In the genomic region with DNA sequence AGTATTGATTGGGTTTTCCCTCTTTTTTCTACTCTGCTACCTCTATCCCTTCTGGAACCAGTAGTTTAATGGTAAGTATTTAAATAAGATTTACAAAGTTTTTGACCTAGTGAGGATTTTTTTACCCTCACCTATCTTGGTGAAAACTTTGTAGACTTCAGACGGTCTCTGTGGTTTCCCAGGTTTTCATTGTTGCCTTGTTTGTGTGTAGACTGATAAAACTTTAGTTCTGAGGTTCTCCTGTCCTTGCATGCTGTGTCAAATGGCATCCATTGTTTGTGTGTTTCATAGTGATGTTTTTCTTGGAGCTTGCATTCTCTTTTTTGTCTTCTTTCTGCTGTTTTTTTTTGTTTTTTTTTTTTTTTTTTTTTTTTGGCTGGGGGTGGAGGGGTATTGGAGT, we compare ENCODE assay signal across 26 cellular contexts. TPM values are rescaled to one million over a fixed set of nuclear protein-coding genes. Genes with fewer than 3 reads are reported as not detected.
A peak's percentile ranks its signal among the peaks of the same experiment; 100 is the strongest.
DNase-seq lines count a peak whose midpoint lies in the region; ATAC-seq lines count a peak whose summit lies in the region.
"Had no signal": no experiment of that assay in that cellular context is flagged by ENCODE, and none has a peak within 500 bp of the region (broad histone marks: within the 10 kb centered on the region; RNA-seq: fewer than 3 reads in every experiment).

No MANE protein-coding gene starts in this region.

- H3K27me3 ChIP-seq in Karpas-422 (ENCODE audit: low read length) = no peaks in the 10 kb centered on the region
- H3K27me3 ChIP-seq: right atrium auricular region, stomach, tibial artery had no signal

- H3K9me2 ChIP-seq in Karpas-422 (replicated peaks; ENCODE audit: insufficient read depth, low read length) = no peaks in the 10 kb centered on the region

- peaks cover 3% of the 10 kb centered on the region for H3K9me3 Mint-ChIP-seq in stimulated activated naive CD8-positive, alpha-beta T cell treated with anti-CD3 and anti-CD28 coated beads, Interleukin-15, Interleukin-2, amounts not matched to agents 100 ng/mL and 50 ng/mL, for 24 hours
- H3K9me3 Mint-ChIP-seq in effector memory CD8-positive, alpha-beta T cell = no peaks in the 10 kb centered on the region
- H3K9me3 Mint-ChIP-seq: activated CD8-positive, alpha-beta T cell treated with anti-CD3 and anti-CD28 coated beads for 36 hours; memory B cell had no signal

- H3K4me1 Mint-ChIP-seq in stimulated activated naive CD8-positive, alpha-beta T cell treated with anti-CD3 and anti-CD28 coated beads, Interleukin-15, Interleukin-2, amounts not matched to agents 100 ng/mL and 50 ng/mL, for 24 hours (ENCODE audit: low read depth) = peaks cover 81% of the 10 kb centered on the region
- H3K4me1 Mint-ChIP-seq in effector memory CD8-positive, alpha-beta T cell (ENCODE audit: low read depth in 2 of 2) = peaks cover 26 to 66% of the 10 kb centered on the region in 2 donors

- peaks cover 100% of the 10 kb centered on the region for H3K79me2 ChIP-seq in Karpas-422 (ENCODE audit: low read length)

- H3K9ac ChIP-seq in Karpas-422 (ENCODE audit: low read length) = no peak overlapping the region

- no peak for ATAC-seq in stimulated activated naive CD8-positive, alpha-beta T cell treated with anti-CD3 and anti-CD28 coated beads, Interleukin-15, Interleukin-2, amounts not matched to agents 100 U/mL and 50 U/mL, for 24 hours
- peak; percentile 61 for ATAC-seq in effector memory CD8-positive, alpha-beta T cell (replicated peaks)
- ATAC-seq: activated CD8-positive, alpha-beta T cell treated with anti-CD3 and anti-CD28 coated beads for 36 hours; left lobe of liver; Panc1 had no signal

- peak overlapping the region; percentile 23 for H3K4me3 Mint-ChIP-seq in stimulated activated naive CD8-positive, alpha-beta T cell treated with anti-CD3 and anti-CD28 coated beads, Interleukin-15, Interleukin-2, amounts not matched to agents 100 ng/mL and 50 ng/mL, for 24 hours
- H3K4me3 Mint-ChIP-seq in effector memory CD8-positive, alpha-beta T cell = peak overlapping the region; percentile 29 to 67
- H3K4me3 Mint-ChIP-seq: activated CD8-positive, alpha-beta T cell treated with anti-CD3 and anti-CD28 coated beads for 36 hours; memory B cell had no signal

- peaks cover 4% of the 10 kb centered on the region for H3K36me3 Mint-ChIP-seq in stimulated activated naive CD8-positive, alpha-beta T cell treated with anti-CD3 and anti-CD28 coated beads, Interleukin-15, Interleukin-2, amounts not matched to agents 100 ng/mL and 50 ng/mL, for 24 hours (ENCODE audit: low read depth)
- peaks cover 2% of the 10 kb centered on the region for H3K36me3 Mint-ChIP-seq in effector memory CD8-positive, alpha-beta T cell (ENCODE audit: insufficient read depth)

- no peaks in the 10 kb centered on the region for H3K9me3 ChIP-seq in Karpas-422 (ENCODE audit: low read length)
- H3K9me3 ChIP-seq: right atrium auricular region, stomach, tibial artery had no signal

- H3K27me3 Mint-ChIP-seq in stimulated activated naive CD8-positive, alpha-beta T cell treated with anti-CD3 and anti-CD28 coated beads, Interleukin-15, Interleukin-2, amounts not matched to agents 100 ng/mL and 50 ng/mL, for 24 hours = no peaks in the 10 kb centered on the region
- no peaks in the 10 kb centered on the region for H3K27me3 Mint-ChIP-seq in effector memory CD8-positive, alpha-beta T cell
- H3K27me3 Mint-ChIP-seq: activated CD8-positive, alpha-beta T cell treated with anti-CD3 and anti-CD28 coated beads for 36 hours; memory B cell had no signal

- peak overlapping the region; percentile 57; the same call in 1 of the 2 replicates for H3K27ac ChIP-seq in Karpas-422 (ENCODE audit: low read length)
- H3K27ac ChIP-seq: right atrium auricular region, stomach, tibial artery had no signal

- H2AFZ ChIP-seq in Karpas-422 (ENCODE audit: low read length) = no peak overlapping the region

- no peak overlapping the region for H3K4me3 ChIP-seq in Karpas-422 (ENCODE audit: low read length)
- H3K4me3 ChIP-seq: right atrium auricular region, stomach, tibial artery had no signal

- DNase-seq in stimulated activated naive CD8-positive, alpha-beta T cell treated with anti-CD3 and anti-CD28 coated beads, Interleukin-15, Interleukin-2, amounts not matched to agents 100 U/mL and 50 U/mL, for 24 hours = no peak
- DNase-seq in Karpas-422 = no peak
- DNase-seq in effector memory CD8-positive, alpha-beta T cell = no peak
- DNase-seq in HCEC 1CT = no peak
- DNase-seq in NCI-H345 (lab: John Stamatoyannopoulos, UW) = no peak
- DNase-seq in medulla oblongata (ENCODE audit: extremely low spot score) = no peak
- DNase-seq: activated CD8-positive, alpha-beta memory T cell treated with anti-CD3 and anti-CD28 coated beads, Interleukin-2, amount 50 U/mL, for 48 hours; activated CD8-positive, alpha-beta T cell treated with anti-CD3 and anti-CD28 coated beads for 36 hours; activated effector memory CD4-positive, alpha-beta T cell treated with anti-CD3 and anti-CD28 coated beads, Interleukin-2, amount 50 U/mL, for 16 hours; caudate nucleus; cortex of kidney; effector memory CD4-positive, alpha-beta T cell; erythroblast; NCI-H1092 treated with DMSO at 0.1 percent for 48 hours; NCI-H187; NCI-H526; posterior cingulate gyrus; SHP77; stimulated activated CD4-positive, alpha-beta T cell treated with anti-CD3 and anti-CD28 coated beads, Interleukin-1b, Interleukin-23, amount 100 ng/mL, for 48 hours; stomach; tibial artery had no signal

- H3K4me1 ChIP-seq in Karpas-422 (ENCODE audit: low read length) = peaks cover 100% of the 10 kb centered on the region
- H3K4me1 ChIP-seq: right atrium auricular region had no signal

- peaks cover 40% of the 10 kb centered on the region for H4K20me1 ChIP-seq in Karpas-422 (ENCODE audit: insufficient read depth, low read depth, low read length)

- no peak overlapping the region for H3K27ac Mint-ChIP-seq in stimulated activated naive CD8-positive, alpha-beta T cell treated with anti-CD3 and anti-CD28 coated beads, Interleukin-15, Interleukin-2, amounts not matched to agents 100 ng/mL and 50 ng/mL, for 24 hours
- no peak overlapping the region for H3K27ac Mint-ChIP-seq in effector memory CD8-positive, alpha-beta T cell
- H3K27ac Mint-ChIP-seq: activated CD8-positive, alpha-beta T cell treated with anti-CD3 and anti-CD28 coated beads for 36 hours; memory B cell had no signal

- no peak overlapping the region for H3K4me2 ChIP-seq in Karpas-422 (ENCODE audit: low read depth, low read length, poor library complexity, severe bottlenecking)

- H3K36me3 ChIP-seq in Karpas-422 (ENCODE audit: insufficient read depth, low read length) = no peaks in the 10 kb centered on the region
- H3K36me3 ChIP-seq: right atrium auricular region, stomach, tibial artery had no signal

RNA-seq across cellular contexts. Expression of gene ZNRF2, which starts 22.6 kb away (rescaled TPM):
- total RNA-seq in Karpas-422 (2014; rRNA removed; shearing (Covaris generic); ENCODE audit: low replicate concordance) = 43.0 and 45.3 TPM in 2 replicates
